Comparison of ENCODE assay signal across 2 cellular contexts in genomic region chr10:73875139-73875475, GRCh38.
TF ChIP-seq lines count a peak whose summit lies in the region.

No MANE protein-coding gene starts in this region.

TF ChIP-seq in A549, 52 proteins besides CTCF, POLR2A, EP300 and RAD21:
- TF ChIP-seq CHD2 (IDR thresholded peaks at IDR 0.05; ENCODE audit: low read length, partially characterized antibody) = no peak
- TF ChIP-seq FOXS1 (CRISPR knock-in tag; IDR thresholded peaks at IDR 0.05) = no peak
- no peak for TF ChIP-seq RARB (CRISPR knock-in tag; IDR thresholded peaks at IDR 0.05)
- TF ChIP-seq CBX8 (IDR thresholded peaks at IDR 0.05) = no peak
- no peak for TF ChIP-seq GATA3 (IDR thresholded peaks at IDR 0.05; ENCODE audit: borderline replicate concordance)
- TF ChIP-seq ZNF302 (CRISPR knock-in tag; IDR thresholded peaks at IDR 0.05) = no peak
- no peak for TF ChIP-seq ELK1 (IDR thresholded peaks at IDR 0.05; ENCODE audit: low read depth, low read length)
- no peak for TF ChIP-seq POLR2AphosphoS2 (conservative IDR thresholded peaks at IDR 0.05; ENCODE audit: low read length)
- no peak for TF ChIP-seq RFX5 (IDR thresholded peaks at IDR 0.05)
TF ChIP-seq in A549: peak in this region for 0.

TF ChIP-seq in GM12878, 131 proteins besides CTCF, POLR2A, EP300 and RAD21:
- no peak for TF ChIP-seq SKIL (IDR thresholded peaks at IDR 0.05; ENCODE audit: low read depth, poor library complexity, severe bottlenecking)
- 0 out of 2 replicates have a peak, but pooled peaks have one; percentile 8 for TF ChIP-seq NBN (IDR thresholded peaks at IDR 0.05)
- TF ChIP-seq HDGF (IDR thresholded peaks at IDR 0.05) = 0 out of 2 replicates have a peak, but pooled peaks have one; percentile 18
- TF ChIP-seq JUNB (IDR thresholded peaks at IDR 0.05) = peak; percentile 35; the same call in 1 of the 2 replicates
- TF ChIP-seq YY1 (IDR thresholded peaks at IDR 0.05; ENCODE audit: low read depth, low read length) = 0 out of 2 replicates have a peak, but pooled peaks have one; percentile 15
- TF ChIP-seq IKZF1 (conservative IDR thresholded peaks at IDR 0.05) = peak; percentile 10; the same call in 1 of the 2 replicates
- TF ChIP-seq HDAC6 (IDR thresholded peaks at IDR 0.05; ENCODE audit: unreplicated experiment) = no peak
- TF ChIP-seq ZBED1 (IDR thresholded peaks at IDR 0.05; ENCODE audit: borderline replicate concordance) = 0 out of 2 replicates have a peak, but pooled peaks have one; percentile 38
- peak; percentile 44; the same call in 1 of the 2 replicates for TF ChIP-seq RELB (IDR thresholded peaks at IDR 0.05; ENCODE audit: low read depth)
